1 cellular context compared by ENCODE assay signal in genomic region chr3:148863297-148863696, GRCh38.
TF ChIP-seq lines count a peak whose summit lies in the region.

No MANE protein-coding gene starts in this region.

TF ChIP-seq in IMR-90, 13 proteins besides CTCF, POLR2A, EP300 and RAD21:
- TF ChIP-seq FOS (IDR thresholded peaks at IDR 0.05; ENCODE audit: low read depth, low read length): no peak
- no peak for TF ChIP-seq CEBPB (IDR thresholded peaks at IDR 0.05; ENCODE audit: low read depth, low read length)
- no peak for TF ChIP-seq MAFK (IDR thresholded peaks at IDR 0.05; ENCODE audit: low read depth, low read length)
- no peak for TF ChIP-seq RCOR1 (IDR thresholded peaks at IDR 0.05; ENCODE audit: insufficient replicate concordance, low read length)
- TF ChIP-seq ELK1 (IDR thresholded peaks at IDR 0.05; ENCODE audit: borderline replicate concordance, low read depth, low read length): no peak
- TF ChIP-seq SMC3 (IDR thresholded peaks at IDR 0.05; ENCODE audit: low read depth, low read length): no peak
- no peak for TF ChIP-seq BHLHE40 (IDR thresholded peaks at IDR 0.05; ENCODE audit: low read depth, low read length)
- no peak for TF ChIP-seq MXI1 (IDR thresholded peaks at IDR 0.05; ENCODE audit: borderline replicate concordance, low read depth, low read length)
- no peak for TF ChIP-seq NFE2L2 (IDR thresholded peaks at IDR 0.05; ENCODE audit: low read depth, low read length)
- no peak for TF ChIP-seq RFX5 (IDR thresholded peaks at IDR 0.05; ENCODE audit: low read depth, low read length)
- TF ChIP-seq CHD1 (IDR thresholded peaks at IDR 0.05; ENCODE audit: low read depth, low read length): no peak
- no peak for TF ChIP-seq USF2 (IDR thresholded peaks at IDR 0.05; ENCODE audit: low read depth, low read length)
- no peak for TF ChIP-seq MAZ (IDR thresholded peaks at IDR 0.05; ENCODE audit: borderline replicate concordance, low read depth, low read length)
